In the genomic region with DNA sequence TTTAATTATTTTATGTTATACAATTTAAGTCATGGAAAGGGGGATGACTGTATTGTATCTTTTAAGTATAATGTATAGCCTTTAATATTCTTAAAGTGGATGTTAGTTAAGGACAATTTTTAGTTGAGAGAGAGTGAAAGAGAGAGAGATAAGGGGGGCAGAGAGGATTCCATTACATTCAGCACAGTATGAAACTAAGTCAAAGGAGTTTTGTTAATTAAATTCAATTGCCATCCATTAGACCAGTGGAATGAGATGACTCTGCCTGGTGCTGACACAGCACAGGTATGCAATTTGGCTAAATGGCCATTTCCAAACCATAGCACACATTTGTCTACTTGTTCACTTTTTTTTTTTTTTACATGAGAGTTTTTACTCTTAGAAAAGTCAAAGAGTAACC, we compare ENCODE assay signal across 1 cellular context.
TF ChIP-seq lines count a peak whose summit lies in the region.

No MANE protein-coding gene starts in this region.

TF ChIP-seq in HEK293, 187 proteins besides CTCF, POLR2A, EP300 and RAD21 (continued from another document):
- TF ChIP-seq ZNF654 (tag by site-specific recombination; IDR thresholded peaks at IDR 0.05; ENCODE audit: low read depth): no peak
- TF ChIP-seq ZNF658 (tag by site-specific recombination; IDR thresholded peaks at IDR 0.05): no peak
